Comparison of ENCODE assay signal across 21 cellular contexts in the genomic region with DNA sequence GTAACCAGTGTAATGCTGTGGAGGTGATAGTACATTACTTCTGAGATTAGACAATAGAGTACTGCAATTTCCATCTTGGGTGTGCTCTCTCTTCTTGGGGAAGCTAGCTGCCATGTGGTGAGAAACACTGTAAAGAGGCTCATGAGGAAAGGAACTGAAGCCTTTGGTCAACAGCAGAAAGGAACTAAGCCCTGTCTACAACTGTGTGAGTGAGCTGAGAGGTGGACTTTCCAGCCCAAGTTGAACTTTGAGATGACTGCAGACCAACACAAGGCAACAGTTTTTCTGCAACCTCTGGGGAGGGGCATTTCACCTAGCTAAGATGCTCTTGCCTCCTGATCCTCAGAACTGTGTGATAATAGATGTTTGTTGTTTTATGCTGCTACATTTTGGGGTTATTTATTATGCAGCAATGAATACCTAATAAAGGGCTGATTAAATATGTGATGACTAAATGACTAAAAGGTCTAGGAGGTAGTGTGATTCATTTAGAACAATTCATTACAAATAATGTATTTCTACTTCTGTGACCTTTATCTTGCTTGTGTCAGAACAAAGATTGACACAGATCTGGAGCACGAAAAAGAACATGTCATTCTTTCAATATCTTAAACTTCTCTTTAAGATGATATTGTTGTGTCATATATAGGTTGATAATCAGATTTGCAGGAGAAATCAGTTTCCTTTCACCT.
"Had no signal": no experiment of that assay in that cellular context is flagged by ENCODE, and none has a peak within 500 bp of the region (broad histone marks: within the 10 kb centered on the region; RNA-seq: fewer than 3 reads in every experiment).

No MANE protein-coding gene starts in this region.

- H3K36me3 Mint-ChIP-seq: natural killer cell had no signal

- H3K4me1 ChIP-seq: esophagus squamous epithelium, lower lobe of right lung, psoas muscle, stomach, thyroid gland, upper lobe of left lung had no signal

- H3K4me3 Mint-ChIP-seq: natural killer cell had no signal

- H3K36me3 ChIP-seq: esophagus squamous epithelium, lower lobe of right lung, ovary, stomach, thyroid gland, upper lobe of left lung had no signal

- H3K27ac ChIP-seq: dorsolateral prefrontal cortex, esophagus squamous epithelium, lower lobe of right lung, ovary, psoas muscle, skin epidermis, stomach, thyroid gland, upper lobe of left lung had no signal

- H3K4me3 ChIP-seq: dorsolateral prefrontal cortex, esophagus squamous epithelium, lower lobe of right lung, ovary, psoas muscle, skin epidermis, stomach, thyroid gland, upper lobe of left lung had no signal

- H3K27me3 ChIP-seq: dorsolateral prefrontal cortex, esophagus squamous epithelium, ovary, stomach, upper lobe of left lung had no signal

- FAIRE-seq: colon, urothelium cell line had no signal

- H3K4me1 Mint-ChIP-seq: natural killer cell had no signal

- H3K9me3 ChIP-seq: esophagus squamous epithelium, lower lobe of right lung, ovary, psoas muscle, stomach, thyroid gland, upper lobe of left lung had no signal

- DNase-seq: dorsolateral prefrontal cortex; effector CD4-positive, alpha-beta T cell; esophagus squamous epithelium; foreskin melanocyte; left ventricle myocardium superior; lower lobe of right lung; natural killer cell; occipital lobe; ovary; posterior cingulate gyrus; psoas muscle; right cardiac atrium; stimulated activated CD4-positive, alpha-beta T cell treated with anti-CD3 and anti-CD28 coated beads, Interleukin-15, amount 100 ng/mL, for 24 hours; stimulated activated CD4-positive, alpha-beta T cell treated with anti-CD3 and anti-CD28 coated beads, Interleukin-2, amount 100 ng/mL, for 48 hours; stimulated activated naive CD4-positive, alpha-beta T cell treated with Interleukin-2 at 50 U/mL for 16 hours; stomach; thyroid gland; upper lobe of left lung had no signal

- ATAC-seq: left ventricle myocardium superior, lower lobe of right lung, natural killer cell, psoas muscle, right cardiac atrium had no signal

- H3K27ac Mint-ChIP-seq: natural killer cell had no signal
